In genomic region chr1:179990847-179991246, GRCh38 we compare ENCODE assay signal across 15 cellular contexts. TPM values are rescaled to one million over a fixed set of nuclear protein-coding genes. Genes with fewer than 3 reads are reported as not detected.
DNase-seq lines count a peak whose midpoint lies in the region; ATAC-seq and TF ChIP-seq lines count a peak whose summit lies in the region.
"Had no signal": no experiment of that assay in that cellular context is flagged by ENCODE, and none has a peak within 500 bp of the region (broad histone marks: within the 10 kb centered on the region; RNA-seq: fewer than 3 reads in every experiment).

No MANE protein-coding gene starts in this region.

- intact Hi-C loops in activated naive CD4-positive, alpha-beta T cell treated with anti-CD3 and anti-CD28 coated beads for 36 hours (cut with micrococcal nuclease), result loop anchor here (1.0 kb wide), 1 partner anchor 37 kb away; the partner anchor contains the start of gene CEP350
- intact Hi-C loops in right lobe of liver (cut with DNase I), result no loop called here

- no peak for DNase-seq in activated naive CD4-positive, alpha-beta T cell treated with anti-CD3 and anti-CD28 coated beads for 36 hours
- DNase-seq in activated naive CD4-positive, alpha-beta T cell (lab: John Stamatoyannopoulos, UW), result no peak
- DNase-seq in activated naive CD8-positive, alpha-beta T cell treated with anti-CD3 and anti-CD28 coated beads for 36 hours, result no peak
- no peak for DNase-seq in endodermal cell
- no peak for DNase-seq in right lobe of liver
- DNase-seq in GM23248, result no peak
- DNase-seq: BE2C; CD4-positive, alpha-beta memory T cell; DMS79; GOT3 had no signal

- H3K36me3 ChIP-seq in endodermal cell (ENCODE audit: control insufficient read depth, insufficient read depth, low read length) (peaks cover 42% of the 10 kb centered on the region), right lobe of liver (peaks cover 0 to 7% (median 1%) of the 10 kb centered on the region in 4 donors), GM23248 (ENCODE audit: low read depth) (peaks cover 18% of the 10 kb centered on the region; the same call in 1 of the 2 replicates)
- H3K36me3 ChIP-seq: HAP-1 had no signal

- H3K27me3 Mint-ChIP-seq in activated naive CD4-positive, alpha-beta T cell treated with anti-CD3 and anti-CD28 coated beads for 36 hours (ENCODE audit: low read depth), result no peaks in the 10 kb centered on the region
- H3K27me3 Mint-ChIP-seq in activated naive CD8-positive, alpha-beta T cell treated with anti-CD3 and anti-CD28 coated beads for 36 hours, result no peaks in the 10 kb centered on the region
- H3K27me3 Mint-ChIP-seq in endodermal cell (ENCODE audit: insufficient read depth), result no peaks in the 10 kb centered on the region
- H3K27me3 Mint-ChIP-seq: CD4-positive, alpha-beta memory T cell had no signal

- CTCF ChIA-PET in activated naive CD4-positive, alpha-beta T cell treated with anti-CD3 and anti-CD28 coated beads for 36 hours (lab: Charles Lee), result interaction anchor here (0.5 kb wide), 1 partner anchor 34 kb away, joined by 3 read pairs; no protein-coding TSS in a partner anchor

- H3K9me2 ChIP-seq in GM23248 (ENCODE audit: insufficient read depth), result no peaks in the 10 kb centered on the region

- no peak overlapping the region for H3K4me3 Mint-ChIP-seq in activated naive CD4-positive, alpha-beta T cell treated with anti-CD3 and anti-CD28 coated beads for 36 hours
- H3K4me3 Mint-ChIP-seq in activated naive CD8-positive, alpha-beta T cell treated with anti-CD3 and anti-CD28 coated beads for 36 hours, result no peak overlapping the region
- no peak overlapping the region for H3K4me3 Mint-ChIP-seq in endodermal cell
- H3K4me3 Mint-ChIP-seq: CD4-positive, alpha-beta memory T cell had no signal

- no peak overlapping the region for H3K4me2 ChIP-seq in GM23248 (ENCODE audit: unreplicated experiment)
- H3K4me2 ChIP-seq: A549 had no signal

- H3K9me3 Mint-ChIP-seq in activated naive CD4-positive, alpha-beta T cell treated with anti-CD3 and anti-CD28 coated beads for 36 hours, result no peaks in the 10 kb centered on the region
- no peaks in the 10 kb centered on the region for H3K9me3 Mint-ChIP-seq in activated naive CD8-positive, alpha-beta T cell treated with anti-CD3 and anti-CD28 coated beads for 36 hours
- no peaks in the 10 kb centered on the region for H3K9me3 Mint-ChIP-seq in endodermal cell
- H3K9me3 Mint-ChIP-seq: CD4-positive, alpha-beta memory T cell had no signal

- no peak for TF ChIP-seq POLR2A in right lobe of liver (IDR thresholded peaks at IDR 0.05)

- peaks cover 11% of the 10 kb centered on the region for H3K36me3 Mint-ChIP-seq in activated naive CD4-positive, alpha-beta T cell treated with anti-CD3 and anti-CD28 coated beads for 36 hours (ENCODE audit: low read depth)
- H3K36me3 Mint-ChIP-seq in activated naive CD8-positive, alpha-beta T cell treated with anti-CD3 and anti-CD28 coated beads for 36 hours, result peaks cover 15% of the 10 kb centered on the region
- H3K36me3 Mint-ChIP-seq in endodermal cell (ENCODE audit: low read depth), result peaks cover 22% of the 10 kb centered on the region

- peak; percentile 32 to 57 (median 52) for ATAC-seq in right lobe of liver
- no peak for ATAC-seq in GM19351 (IDR thresholded peaks at IDR 0.05; ENCODE audit: unreplicated experiment)
- ATAC-seq: A549, GM12878 had no signal

- peaks cover 37% of the 10 kb centered on the region for H3K79me2 ChIP-seq in GM23248 (ENCODE audit: insufficient read depth)

- no peak overlapping the region for H3K9ac ChIP-seq in endodermal cell (ENCODE audit: extremely low read depth, low read length, poor library complexity, severe bottlenecking)
- no peak overlapping the region for H3K9ac ChIP-seq in GM23248

- H3K4me3 ChIP-seq in endodermal cell (ENCODE audit: low read length) (no peak overlapping the region), right lobe of liver (no peak overlapping the region), GM23248 (no peak overlapping the region)
- H3K4me3 ChIP-seq: A549, GM12878, HAP-1 had no signal

- H2AFZ ChIP-seq in GM23248, result no peak overlapping the region

- H3K4me1 ChIP-seq in endodermal cell (ENCODE audit: control insufficient read depth, insufficient read depth, low read length) (no peaks in the 10 kb centered on the region), right lobe of liver (peaks cover 0 to 6% (median 0%) of the 10 kb centered on the region in 4 donors), GM23248 (ENCODE audit: insufficient read depth) (no peaks in the 10 kb centered on the region)
- H3K4me1 ChIP-seq: A549, BE2C, HAP-1 had no signal

- TF ChIP-seq CTCF in endodermal cell (conservative IDR thresholded peaks at IDR 0.05) (no peak), right lobe of liver (IDR thresholded peaks at IDR 0.05) (no peak)

- WGBS in endodermal cell (ENCODE audit: insufficient coverage in 1 of 2, insufficient read length in 1 of 2), 2 experiments, result 93 to 100% methylated on average over 1 to 3 of the region's 3 CpGs
- 55% methylated on average over 3 of the region's 3 CpGs for WGBS in right lobe of liver (ENCODE audit: insufficient coverage, low coverage, low lambda C conversion rate, missing lambda C conversion rate)
- WGBS in GM23248 (ENCODE audit: low coverage in 1 of 2, low lambda C conversion rate in 2 of 2, missing lambda C conversion rate in 2 of 2), 2 experiments, result 81 to 82% methylated on average over 3 of the region's 3 CpGs

- H3K27ac Mint-ChIP-seq in activated naive CD4-positive, alpha-beta T cell treated with anti-CD3 and anti-CD28 coated beads for 36 hours, result peak overlapping the region; percentile 68
- peak overlapping the region; percentile 74 for H3K27ac Mint-ChIP-seq in activated naive CD8-positive, alpha-beta T cell treated with anti-CD3 and anti-CD28 coated beads for 36 hours
- H3K27ac Mint-ChIP-seq in endodermal cell, result peak overlapping the region; percentile 30
- H3K27ac Mint-ChIP-seq: CD4-positive, alpha-beta memory T cell had no signal

- in situ Hi-C loops in GM23248 (cut with MboI), result no loop called here

- H3K27me3 ChIP-seq in endodermal cell (ENCODE audit: control insufficient read depth, insufficient read depth, low read length, poor library complexity, severe bottlenecking), result no peaks in the 10 kb centered on the region
- no peaks in the 10 kb centered on the region for H3K27me3 ChIP-seq in right lobe of liver
- H3K27me3 ChIP-seq in GM23248 (replicated peaks; ENCODE audit: insufficient read depth), result no peaks in the 10 kb centered on the region
- H3K27me3 ChIP-seq: BE2C had no signal

- H4K20me1 ChIP-seq in GM23248 (ENCODE audit: insufficient read depth), result no peaks in the 10 kb centered on the region

- peaks cover 11% of the 10 kb centered on the region for H3K4me1 Mint-ChIP-seq in activated naive CD4-positive, alpha-beta T cell treated with anti-CD3 and anti-CD28 coated beads for 36 hours (ENCODE audit: low read depth)
- peaks cover 11% of the 10 kb centered on the region for H3K4me1 Mint-ChIP-seq in activated naive CD8-positive, alpha-beta T cell treated with anti-CD3 and anti-CD28 coated beads for 36 hours
- H3K4me1 Mint-ChIP-seq in endodermal cell, result no peaks in the 10 kb centered on the region

- H3F3A ChIP-seq in GM23248 (ENCODE audit: insufficient read depth), result no peaks in the 10 kb centered on the region

- no peak overlapping the region for H3K27ac ChIP-seq in endodermal cell (ENCODE audit: low read depth, low read length)
- no peak overlapping the region for H3K27ac ChIP-seq in right lobe of liver
- no peak overlapping the region for H3K27ac ChIP-seq in GM23248
- H3K27ac ChIP-seq: A549, C4-2B had no signal

- no peaks in the 10 kb centered on the region for H3K9me3 ChIP-seq in endodermal cell (ENCODE audit: control insufficient read depth, low read length)
- no peaks in the 10 kb centered on the region for H3K9me3 ChIP-seq in right lobe of liver
- no peaks in the 10 kb centered on the region for H3K9me3 ChIP-seq in GM23248 (ENCODE audit: low read depth)
- H3K9me3 ChIP-seq: A549, BE2C, HAP-1 had no signal

RNA-seq across cellular contexts. Expression of gene CEP350, which starts 36.2 kb away (rescaled TPM):
- 10 to 100 TPM; 30.3 to 36.0 TPM for total RNA-seq in activated naive CD4-positive, alpha-beta T cell treated with anti-CD3 and anti-CD28 coated beads for 36 hours
- 10 to 100 TPM; 34.4 to 37.6 TPM for total RNA-seq in activated naive CD8-positive, alpha-beta T cell treated with anti-CD3 and anti-CD28 coated beads for 36 hours
- 10 to 100 TPM; 32.2 to 42.2 TPM for total RNA-seq in endodermal cell
- 20.4 TPM for polyA plus RNA-seq in endodermal cell (2013, experiment 1 of 2)
- 28.0 TPM for polyA plus RNA-seq in endodermal cell (2013, experiment 2 of 2)
- total RNA-seq in right lobe of liver, result 10 to 100 TPM; 15.6 to 24.6 (median 21.3) TPM
- total RNA-seq in GM23248 (2014; rRNA removed; shearing (Covaris generic)), result 29.7 and 81.3 TPM in 2 replicates
- polyA plus RNA-seq in GM23248 (2016; fragmentation: Nextera tagmentation; extraction: Ambion mirVana), result 13.8 and 14.9 TPM in 2 replicates
